Comparison of ENCODE assay signal across 25 cellular contexts in genomic region chr11:44366741-44367140, GRCh38. TPM values are rescaled to one million over a fixed set of nuclear protein-coding genes. Genes with fewer than 3 reads are reported as not detected.
"Had no signal": no experiment of that assay in that cellular context is flagged by ENCODE, and none has a peak within 500 bp of the region (broad histone marks: within the 10 kb centered on the region; RNA-seq: fewer than 3 reads in every experiment).

No MANE protein-coding gene starts in this region.

- H3K9me3 ChIP-seq: suprapubic skin, upper lobe of right lung had no signal

- ATAC-seq: effector memory CD8-positive, alpha-beta T cell; left colon; right cardiac atrium; upper lobe of right lung had no signal

- DNase-seq: activated CD4-positive, alpha-beta memory T cell treated with anti-CD3 and anti-CD28 coated beads for 36 hours; activated CD4-positive, alpha-beta T cell treated with anti-CD3 and anti-CD28 coated beads for 48 hours; activated CD8-positive, alpha-beta memory T cell treated with anti-CD3 and anti-CD28 coated beads, Interleukin-2, amount 50 U/mL, for 48 hours; activated gamma-delta T cell treated with Interleukin-2 at 50 U/mL for 16 hours; activated naive CD4-positive, alpha-beta T cell treated with anti-CD3 and anti-CD28 coated beads, Interleukin-2, amount 50 U/mL, for 16 hours; activated T-cell treated with anti-CD3 and anti-CD28 coated beads, Interleukin-2, amount 50 U/mL, for 24 hours; amniotic stem cell; brain microvascular endothelial cell; cortex of kidney; effector memory CD8-positive, alpha-beta T cell; foreskin fibroblast; hippocampal formation; left colon; mammary epithelial cell; naive B cell; right cardiac atrium; spleen; stimulated activated naive CD4-positive, alpha-beta T cell; tibial artery; upper lobe of right lung had no signal

- H3K9me3 Mint-ChIP-seq: activated T-cell treated with anti-CD3 and anti-CD28 coated beads, Interleukin-2, amount 50 U/mL, for 24 hours; effector memory CD8-positive, alpha-beta T cell; neural crest cell had no signal

- H3K36me3 Mint-ChIP-seq: activated CD4-positive, alpha-beta memory T cell treated with anti-CD3 and anti-CD28 coated beads for 36 hours had no signal

- H3K27ac ChIP-seq: brain microvascular endothelial cell, spleen, suprapubic skin, tibial artery, upper lobe of right lung had no signal

- H3K27me3 ChIP-seq: upper lobe of right lung had no signal

- H3K4me1 Mint-ChIP-seq: naive B cell had no signal

- H3K27ac Mint-ChIP-seq: activated CD4-positive, alpha-beta memory T cell treated with anti-CD3 and anti-CD28 coated beads for 36 hours; activated T-cell treated with anti-CD3 and anti-CD28 coated beads, Interleukin-2, amount 50 U/mL, for 24 hours; effector memory CD8-positive, alpha-beta T cell; naive B cell had no signal

- H3K36me3 ChIP-seq: brain microvascular endothelial cell, spleen, suprapubic skin, tibial artery, upper lobe of right lung had no signal

- H3K4me3 Mint-ChIP-seq: activated CD4-positive, alpha-beta memory T cell treated with anti-CD3 and anti-CD28 coated beads for 36 hours; activated T-cell treated with anti-CD3 and anti-CD28 coated beads, Interleukin-2, amount 50 U/mL, for 24 hours; effector memory CD8-positive, alpha-beta T cell; naive B cell; neural crest cell had no signal

- H3K4me1 ChIP-seq: spleen, suprapubic skin, tibial artery, upper lobe of right lung had no signal

- H3K4me3 ChIP-seq: spleen, suprapubic skin, tibial artery, upper lobe of right lung had no signal

RNA-seq across cellular contexts. Expression of gene ALX4, which starts 56.8 kb away (rescaled TPM):
- total RNA-seq: activated CD4-positive, alpha-beta memory T cell treated with anti-CD3 and anti-CD28 coated beads for 36 hours; astrocyte; endothelial cell of umbilical vein; left colon; liver; right cardiac atrium; upper lobe of right lung had no signal
- polyA plus RNA-seq: endothelial cell of umbilical vein, liver, mammary epithelial cell, spleen had no signal
